ENCODE assay signal across 22 cellular contexts in the genomic region with DNA sequence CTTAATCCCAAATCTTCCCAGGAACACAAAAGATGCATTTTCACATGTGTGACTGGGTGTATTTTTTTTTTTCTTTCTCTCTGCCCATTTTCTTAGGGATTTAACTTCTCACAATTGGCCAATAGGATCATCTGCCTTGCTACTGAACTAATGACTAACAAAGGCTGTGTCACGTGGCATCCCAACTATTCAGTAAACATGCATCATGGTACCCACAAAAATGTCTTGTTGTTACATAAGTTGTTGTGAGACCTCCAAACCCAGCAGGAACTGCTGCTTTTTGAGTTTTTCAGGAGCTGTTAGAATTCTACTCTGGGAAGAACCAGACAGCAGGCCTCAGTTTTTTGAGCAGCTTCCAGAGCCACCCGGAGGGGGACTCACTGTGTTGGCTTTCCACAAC. TPM values are rescaled to one million over a fixed set of nuclear protein-coding genes. Genes with fewer than 3 reads are reported as not detected.
DNase-seq lines count a peak whose midpoint lies in the region; ATAC-seq and TF ChIP-seq lines count a peak whose summit lies in the region.
"Had no signal": no experiment of that assay in that cellular context is flagged by ENCODE, and none has a peak within 500 bp of the region (broad histone marks: within the 10 kb centered on the region; RNA-seq: fewer than 3 reads in every experiment).

No MANE protein-coding gene starts in this region.

- no peak overlapping the region for H3K4ac ChIP-seq in H9 (ENCODE audit: low read depth, low read length)

- H3K9ac ChIP-seq in GM23248 (no peak overlapping the region), H9 (ENCODE audit: extremely low read depth, insufficient read length, low read length) (no peak overlapping the region)
- H3K9ac ChIP-seq: KMS-11 had no signal

- no peak overlapping the region for H4K8ac ChIP-seq in H9 (replicated peaks; ENCODE audit: insufficient read length, low read depth, low read length)

- H2BK5ac ChIP-seq in H9 (ENCODE audit: insufficient read length, low read length) = no peak overlapping the region

- peaks cover 10% of the 10 kb centered on the region for H3F3A ChIP-seq in GM23248 (ENCODE audit: insufficient read depth)

- no peak for TF ChIP-seq CTCF in retinal pigment epithelial cell (conservative IDR thresholded peaks at IDR 0.05; ENCODE audit: low read depth, low read length)
- TF ChIP-seq CTCF in H9 (conservative IDR thresholded peaks at IDR 0.05) = no peak

- no peaks in the 10 kb centered on the region; a peak in 1 of 5 replicates for H3K9me3 Mint-ChIP-seq in H9
- H3K9me3 Mint-ChIP-seq: activated T-cell treated with anti-CD3 and anti-CD28 coated beads, Interleukin-2, amount 50 U/mL, for 72 hours had no signal

- ATAC-seq in esophagus mucosa = no peak
- ATAC-seq: activated T-cell treated with anti-CD3 and anti-CD28 coated beads, Interleukin-2, amount 50 U/mL, for 72 hours; left cardiac atrium had no signal

- H3K27ac Mint-ChIP-seq in H9 = no peak overlapping the region
- H3K27ac Mint-ChIP-seq: activated T-cell treated with anti-CD3 and anti-CD28 coated beads, Interleukin-2, amount 50 U/mL, for 72 hours; CD8-positive, alpha-beta memory T cell had no signal

- H3K4me3 Mint-ChIP-seq in H9 = no peak overlapping the region
- H3K4me3 Mint-ChIP-seq: activated T-cell treated with anti-CD3 and anti-CD28 coated beads, Interleukin-2, amount 50 U/mL, for 72 hours; CD8-positive, alpha-beta memory T cell; naive B cell had no signal

- H2BK20ac ChIP-seq in H9 (ENCODE audit: low read depth, low read length, poor library complexity, severe bottlenecking) = no peak overlapping the region

- no peaks in the 10 kb centered on the region for H3K4me1 Mint-ChIP-seq in H9
- H3K4me1 Mint-ChIP-seq: naive B cell had no signal

- no peak overlapping the region for H2BK15ac ChIP-seq in H9 (ENCODE audit: low read depth, low read length)

- DNase-seq in GM23248 = peak; percentile 89
- DNase-seq in SJCRH30 = peak in 1 of 2 experiments; percentile 20
- DNase-seq in fibroblast of gingiva (ENCODE audit: low read depth) = peak; percentile 16
- DNase-seq in retinal pigment epithelial cell (ENCODE audit: low read depth) = peak; percentile 41
- DNase-seq in activated CD8-positive, alpha-beta memory T cell treated with anti-CD3 and anti-CD28 coated beads, Interleukin-2, amount 50 U/mL, for 4 hours = no peak
- DNase-seq in H9 = no peak
- DNase-seq in NCI-H510A (lab: John Stamatoyannopoulos, UW) = no peak
- DNase-seq: activated T-cell treated with anti-CD3 and anti-CD28 coated beads, Interleukin-2, amount 50 U/mL, for 72 hours; amygdala; CD8-positive, alpha-beta memory T cell; GF-D8; head of caudate nucleus; left cardiac atrium; naive B cell; NCI-H146; NCI-H524 treated with DMSO at 0.1 percent for 48 hours; retina; RPMI8226; stimulated activated CD4-positive, alpha-beta T cell treated with anti-CD3 and anti-CD28 coated beads, Interleukin-2, amount 100 ng/mL, for 24 hours had no signal

- H2BK120ac ChIP-seq in H9 (ENCODE audit: low read depth, low read length, poor library complexity, severe bottlenecking) = no peak overlapping the region

- no peak overlapping the region for H4K91ac ChIP-seq in H9 (ENCODE audit: insufficient read length, low read depth, low read length)

- no peak overlapping the region for H3K14ac ChIP-seq in H9 (ENCODE audit: insufficient read depth, low read length)

- H3K27ac ChIP-seq in GM23248 = peak overlapping the region; percentile 68
- H3K27ac ChIP-seq in SJCRH30 = peak overlapping the region; percentile 75
- H3K27ac ChIP-seq in H9 (ENCODE audit: insufficient read length, low read depth, low read length) = no peak overlapping the region
- H3K27ac ChIP-seq: KMS-11, upper lobe of left lung had no signal

- H2BK12ac ChIP-seq in H9 (ENCODE audit: insufficient read length, low read depth, low read length) = no peak overlapping the region

- no peak overlapping the region for H3K4me3 ChIP-seq in GM23248
- H3K4me3 ChIP-seq in SJCRH30 = no peak overlapping the region
- H3K4me3 ChIP-seq in retinal pigment epithelial cell (ENCODE audit: low read length) = no peak overlapping the region
- H3K4me3 ChIP-seq: upper lobe of left lung had no signal

- H3K79me2 ChIP-seq in GM23248 (ENCODE audit: insufficient read depth) (no peaks in the 10 kb centered on the region), H9 (ENCODE audit: insufficient read depth, low read length) (no peaks in the 10 kb centered on the region)

- H4K20me1 ChIP-seq in GM23248 (ENCODE audit: insufficient read depth) = no peaks in the 10 kb centered on the region
- no peaks in the 10 kb centered on the region for H4K20me1 ChIP-seq in H9 (ENCODE audit: control insufficient read depth, insufficient read depth, insufficient read length)

- H3K9me2 ChIP-seq in GM23248 (ENCODE audit: insufficient read depth) = no peaks in the 10 kb centered on the region

- H3K9me3 ChIP-seq in GM23248 (ENCODE audit: low read depth) (no peaks in the 10 kb centered on the region), SJCRH30 (replicated peaks) (no peaks in the 10 kb centered on the region), H9 (ENCODE audit: control insufficient read depth, low read depth, low read length) (no peaks in the 10 kb centered on the region)
- H3K9me3 ChIP-seq: upper lobe of left lung had no signal

- H2AK5ac ChIP-seq in H9 (ENCODE audit: insufficient read length, low read length) = no peak overlapping the region

- H3K36me3 ChIP-seq in GM23248 (ENCODE audit: low read depth) = no peaks in the 10 kb centered on the region
- no peaks in the 10 kb centered on the region for H3K36me3 ChIP-seq in SJCRH30
- H3K36me3 ChIP-seq: upper lobe of left lung had no signal

- no peak overlapping the region for H3K4me2 ChIP-seq in GM23248 (ENCODE audit: unreplicated experiment)
- H3K4me2 ChIP-seq in H9 (ENCODE audit: insufficient read depth, insufficient read length, low read length) = no peak overlapping the region
- H3K4me2 ChIP-seq: KMS-11 had no signal

- H3K27me3 ChIP-seq in GM23248 (replicated peaks; ENCODE audit: insufficient read depth) = no peaks in the 10 kb centered on the region
- no peaks in the 10 kb centered on the region for H3K27me3 ChIP-seq in SJCRH30
- peaks cover 3% of the 10 kb centered on the region; the same call in 1 of the 2 replicates for H3K27me3 ChIP-seq in H9 (ENCODE audit: insufficient read depth, low read length)
- H3K27me3 ChIP-seq: upper lobe of left lung had no signal

- peaks cover 29% of the 10 kb centered on the region for H3K4me1 ChIP-seq in GM23248 (ENCODE audit: insufficient read depth)
- peaks cover 30% of the 10 kb centered on the region for H3K4me1 ChIP-seq in SJCRH30
- no peaks in the 10 kb centered on the region for H3K4me1 ChIP-seq in H9 (ENCODE audit: insufficient read depth, low read length)
- H3K4me1 ChIP-seq: upper lobe of left lung had no signal

- no peaks in the 10 kb centered on the region for H3K36me3 Mint-ChIP-seq in H9 (ENCODE audit: insufficient read depth in 1 of 3, low read depth in 3 of 3)
- H3K36me3 Mint-ChIP-seq: CD8-positive, alpha-beta memory T cell; naive B cell had no signal

- in situ Hi-C loops in GM23248 (cut with MboI) = loop anchor here (25.0 kb wide), 1 partner anchor 1386 kb away; no protein-coding TSS in a partner anchor

- H2AFZ ChIP-seq in GM23248 = peak overlapping the region; percentile 60; the same call in 1 of the 2 replicates
- no peak overlapping the region for H2AFZ ChIP-seq in H9 (ENCODE audit: low read length)

- no peak overlapping the region for H3K18ac ChIP-seq in H9 (ENCODE audit: insufficient read length, low read depth, low read length)

- no peak overlapping the region for H3T11ph ChIP-seq in H9 (ENCODE audit: low read length)

- H3K23me2 ChIP-seq in H9 (ENCODE audit: insufficient read length, low read depth, low read length, poor library complexity, severe bottlenecking) = no peaks in the 10 kb centered on the region

- no peak overlapping the region for H4K5ac ChIP-seq in H9 (ENCODE audit: insufficient read length, low read depth, low read length)

- no peak overlapping the region for H3K56ac ChIP-seq in H9 (ENCODE audit: insufficient read length, low read depth, low read length)

- H3K79me1 ChIP-seq in H9 (ENCODE audit: insufficient read depth, low read depth, low read length, poor library complexity, severe bottlenecking) = no peaks in the 10 kb centered on the region

- 0 to 8% methylated on average over 2 of the region's 2 CpGs for WGBS in GM23248 (ENCODE audit: low coverage in 1 of 2, low lambda C conversion rate in 2 of 2, missing lambda C conversion rate in 2 of 2), 2 experiments
- WGBS in H9 (ENCODE audit: extremely low coverage, insufficient read length, low lambda C conversion rate) = no CpG with 5 or more reads among the region's 2 CpGs

- no peak overlapping the region for H3K23ac ChIP-seq in H9 (ENCODE audit: insufficient read length, low read depth, low read length)

- H3K27me3 Mint-ChIP-seq in H9 (ENCODE audit: low read depth) = peaks cover 5% of the 10 kb centered on the region; the same call in 1 of the 2 replicates

RNA-seq across cellular contexts. Expression of gene GAD1, which starts 31.9 kb away (rescaled TPM):
- 0.13 and 2.6 TPM in 2 replicates for total RNA-seq in GM23248 (2014; rRNA removed; shearing (Covaris generic))
- 0.49 and 0.81 TPM in 2 replicates for polyA plus RNA-seq in GM23248 (2016; fragmentation: Nextera tagmentation; extraction: Ambion mirVana)
- total RNA-seq in SJCRH30 (2014; rRNA removed; shearing (Covaris generic)) = 10.4 and 10.9 TPM in 2 replicates
- total RNA-seq in esophagus mucosa (1.1 TPM), H9 (2021) (1.8 TPM in 2 replicates)
- total RNA-seq: left cardiac atrium had no signal
- polyA plus RNA-seq: CD8-positive, alpha-beta memory T cell had no signal

Comparison
In these comparisons a context has a peak if more than half of its experiments do, and no peak if none do; other contexts are left out.
1. DNase-seq: peak in GM23248 (single experiment), fibroblast of gingiva (single experiment) and retinal pigment epithelial cell (single experiment); none in activated CD8-positive, alpha-beta memory T cell treated with anti-CD3 and anti-CD28 coated beads, Interleukin-2, amount 50 U/mL, for 4 hours (single experiment), H9 (single experiment) and NCI-H510A (single experiment).